8 cellular contexts compared by ENCODE assay signal in the genomic region with DNA sequence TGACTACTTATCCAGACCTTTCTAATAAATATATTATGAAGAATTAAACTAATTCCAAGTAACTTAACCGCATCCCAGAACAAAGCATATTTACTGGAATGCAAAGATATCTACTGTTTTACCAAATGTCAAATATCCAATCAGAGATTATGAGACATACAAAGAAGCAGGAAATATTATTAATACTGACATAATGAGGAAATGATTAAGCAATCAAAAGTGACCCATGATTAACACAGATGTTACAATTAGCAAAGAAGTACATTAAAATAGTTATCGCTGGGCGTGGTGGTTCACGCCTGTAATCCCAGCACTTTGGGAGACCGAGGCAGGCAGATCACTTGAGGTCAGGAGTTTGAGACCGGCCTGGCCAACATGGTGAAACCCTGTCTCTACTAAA.
"Had no signal": no experiment of that assay in that cellular context is flagged by ENCODE, and none has a peak within 500 bp of the region (broad histone marks: within the 10 kb centered on the region; RNA-seq: fewer than 3 reads in every experiment).

No MANE protein-coding gene starts in this region.

- H3K4me3 ChIP-seq: K562 had no signal

- DNase-seq: KBM-7, KG1 had no signal

- ATAC-seq: HepG2, K562 had no signal

- H3K4me2 ChIP-seq: KMS-11 had no signal

- H3K27ac ChIP-seq: HL-60, KMS-11 had no signal

- H3K4me3 Mint-ChIP-seq: IgD-negative memory B cell had no signal

- H3K9ac ChIP-seq: KMS-11 had no signal

- FAIRE-seq: HepG2, HTR-8/SVneo, K562 had no signal
